ENCODE assay signal across 1 cellular context in the genomic region with DNA sequence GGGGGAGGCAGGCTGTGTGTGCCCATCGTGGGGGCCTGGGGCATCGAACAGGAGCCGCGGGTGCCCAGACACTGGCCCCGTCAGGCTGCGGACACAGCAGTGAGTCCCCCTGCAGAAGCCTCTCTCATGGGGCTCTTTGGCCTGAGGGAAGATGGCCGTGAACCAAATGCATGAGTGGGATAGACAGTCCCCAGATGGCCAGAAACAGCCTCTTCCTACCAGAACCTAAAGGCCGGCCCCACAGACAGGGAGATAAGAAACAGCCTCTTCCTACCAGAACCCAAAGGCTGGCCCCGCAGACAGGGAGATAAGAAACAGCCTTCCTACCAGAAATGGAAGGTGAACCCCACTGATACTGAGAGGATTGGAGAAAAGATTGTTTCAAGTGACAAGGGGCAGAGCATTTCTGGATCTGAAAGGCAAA.
A peak's percentile ranks its signal among the peaks of the same experiment; 100 is the strongest.
TF ChIP-seq lines count a peak whose summit lies in the region.

No MANE protein-coding gene starts in this region.

TF ChIP-seq in K562, 482 proteins besides CTCF, POLR2A, EP300 and RAD21 (continued from another document and continues in another):
- TF ChIP-seq, protein P1, sequence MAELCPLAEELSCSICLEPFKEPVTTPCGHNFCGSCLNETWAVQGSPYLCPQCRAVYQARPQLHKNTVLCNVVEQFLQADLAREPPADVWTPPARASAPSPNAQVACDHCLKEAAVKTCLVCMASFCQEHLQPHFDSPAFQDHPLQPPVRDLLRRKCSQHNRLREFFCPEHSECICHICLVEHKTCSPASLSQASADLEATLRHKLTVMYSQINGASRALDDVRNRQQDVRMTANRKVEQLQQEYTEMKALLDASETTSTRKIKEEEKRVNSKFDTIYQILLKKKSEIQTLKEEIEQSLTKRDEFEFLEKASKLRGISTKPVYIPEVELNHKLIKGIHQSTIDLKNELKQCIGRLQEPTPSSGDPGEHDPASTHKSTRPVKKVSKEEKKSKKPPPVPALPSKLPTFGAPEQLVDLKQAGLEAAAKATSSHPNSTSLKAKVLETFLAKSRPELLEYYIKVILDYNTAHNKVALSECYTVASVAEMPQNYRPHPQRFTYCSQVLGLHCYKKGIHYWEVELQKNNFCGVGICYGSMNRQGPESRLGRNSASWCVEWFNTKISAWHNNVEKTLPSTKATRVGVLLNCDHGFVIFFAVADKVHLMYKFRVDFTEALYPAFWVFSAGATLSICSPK (IDR thresholded peaks at IDR 0.05; ENCODE audit: borderline replicate concordance): no peak
- no peak for TF ChIP-seq HMGN3 (IDR thresholded peaks at IDR 0.05; ENCODE audit: borderline replicate concordance, extremely low read depth, insufficient read length, low read depth, low read length)
- no peak for TF ChIP-seq CREB5 (CRISPR knock-in tag; IDR thresholded peaks at IDR 0.05)
- TF ChIP-seq NR3C1 (CRISPR knock-in tag; IDR thresholded peaks at IDR 0.05): no peak
- TF ChIP-seq POLR2B (IDR thresholded peaks at IDR 0.05; ENCODE audit: low read depth, partially characterized antibody): no peak
- no peak for TF ChIP-seq TAF1 (IDR thresholded peaks at IDR 0.05; ENCODE audit: control insufficient read depth, extremely low read depth, insufficient read depth, low read length, severe bottlenecking)
- peak; percentile 34; the same call in 1 of the 2 replicates for TF ChIP-seq PML (IDR thresholded peaks at IDR 0.05; ENCODE audit: low read length)
- no peak for TF ChIP-seq KLF6 (CRISPR knock-in tag; IDR thresholded peaks at IDR 0.05; ENCODE audit: borderline replicate concordance)
- TF ChIP-seq PTBP1 (IDR thresholded peaks at IDR 0.05; ENCODE audit: low read depth, low read length): peak; percentile 98
- no peak for TF ChIP-seq STAG1 (CRISPR knock-in tag; IDR thresholded peaks at IDR 0.05; ENCODE audit: borderline replicate concordance)
- TF ChIP-seq LARP7 (IDR thresholded peaks at IDR 0.05): no peak
- TF ChIP-seq ZNF551 (CRISPR knock-in tag; IDR thresholded peaks at IDR 0.05): no peak
- 0 out of 2 replicates have a peak, but pooled peaks have one; percentile 55 for TF ChIP-seq MTA1 (IDR thresholded peaks at IDR 0.05; ENCODE audit: borderline replicate concordance)
- no peak for TF ChIP-seq THRAP3 (IDR thresholded peaks at IDR 0.05; ENCODE audit: borderline replicate concordance)
- TF ChIP-seq LCOR (CRISPR knock-in tag; IDR thresholded peaks at IDR 0.05): no peak
- peak; percentile 80 for TF ChIP-seq TCF3 (CRISPR knock-in tag; IDR thresholded peaks at IDR 0.05)
- TF ChIP-seq NR4A1 (CRISPR knock-in tag; IDR thresholded peaks at IDR 0.05): no peak
- no peak for TF ChIP-seq NR4A1 (tag; IDR thresholded peaks at IDR 0.05)
- TF ChIP-seq, protein P2, sequence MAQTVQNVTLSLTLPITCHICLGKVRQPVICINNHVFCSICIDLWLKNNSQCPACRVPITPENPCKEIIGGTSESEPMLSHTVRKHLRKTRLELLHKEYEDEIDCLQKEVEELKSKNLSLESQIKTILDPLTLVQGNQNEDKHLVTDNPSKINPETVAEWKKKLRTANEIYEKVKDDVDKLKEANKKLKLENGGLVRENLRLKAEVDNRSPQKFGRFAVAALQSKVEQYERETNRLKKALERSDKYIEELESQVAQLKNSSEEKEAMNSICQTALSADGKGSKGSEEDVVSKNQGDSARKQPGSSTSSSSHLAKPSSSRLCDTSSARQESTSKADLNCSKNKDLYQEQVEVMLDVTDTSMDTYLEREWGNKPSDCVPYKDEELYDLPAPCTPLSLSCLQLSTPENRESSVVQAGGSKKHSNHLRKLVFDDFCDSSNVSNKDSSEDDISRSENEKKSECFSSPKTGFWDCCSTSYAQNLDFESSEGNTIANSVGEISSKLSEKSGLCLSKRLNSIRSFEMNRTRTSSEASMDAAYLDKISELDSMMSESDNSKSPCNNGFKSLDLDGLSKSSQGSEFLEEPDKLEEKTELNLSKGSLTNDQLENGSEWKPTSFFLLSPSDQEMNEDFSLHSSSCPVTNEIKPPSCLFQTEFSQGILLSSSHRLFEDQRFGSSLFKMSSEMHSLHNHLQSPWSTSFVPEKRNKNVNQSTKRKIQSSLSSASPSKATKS (CRISPR knock-in tag; IDR thresholded peaks at IDR 0.05): no peak
- TF ChIP-seq ZNF124 (CRISPR knock-in tag; IDR thresholded peaks at IDR 0.05): no peak
- peak; percentile 19; the same call in 1 of the 2 replicates for TF ChIP-seq ETV1 (tag; conservative IDR thresholded peaks at IDR 0.05; ENCODE audit: low read depth)
- TF ChIP-seq HDAC2 (IDR thresholded peaks at IDR 0.05): peak; percentile 38; the same call in 1 of the 2 replicates
- TF ChIP-seq, protein P3, sequence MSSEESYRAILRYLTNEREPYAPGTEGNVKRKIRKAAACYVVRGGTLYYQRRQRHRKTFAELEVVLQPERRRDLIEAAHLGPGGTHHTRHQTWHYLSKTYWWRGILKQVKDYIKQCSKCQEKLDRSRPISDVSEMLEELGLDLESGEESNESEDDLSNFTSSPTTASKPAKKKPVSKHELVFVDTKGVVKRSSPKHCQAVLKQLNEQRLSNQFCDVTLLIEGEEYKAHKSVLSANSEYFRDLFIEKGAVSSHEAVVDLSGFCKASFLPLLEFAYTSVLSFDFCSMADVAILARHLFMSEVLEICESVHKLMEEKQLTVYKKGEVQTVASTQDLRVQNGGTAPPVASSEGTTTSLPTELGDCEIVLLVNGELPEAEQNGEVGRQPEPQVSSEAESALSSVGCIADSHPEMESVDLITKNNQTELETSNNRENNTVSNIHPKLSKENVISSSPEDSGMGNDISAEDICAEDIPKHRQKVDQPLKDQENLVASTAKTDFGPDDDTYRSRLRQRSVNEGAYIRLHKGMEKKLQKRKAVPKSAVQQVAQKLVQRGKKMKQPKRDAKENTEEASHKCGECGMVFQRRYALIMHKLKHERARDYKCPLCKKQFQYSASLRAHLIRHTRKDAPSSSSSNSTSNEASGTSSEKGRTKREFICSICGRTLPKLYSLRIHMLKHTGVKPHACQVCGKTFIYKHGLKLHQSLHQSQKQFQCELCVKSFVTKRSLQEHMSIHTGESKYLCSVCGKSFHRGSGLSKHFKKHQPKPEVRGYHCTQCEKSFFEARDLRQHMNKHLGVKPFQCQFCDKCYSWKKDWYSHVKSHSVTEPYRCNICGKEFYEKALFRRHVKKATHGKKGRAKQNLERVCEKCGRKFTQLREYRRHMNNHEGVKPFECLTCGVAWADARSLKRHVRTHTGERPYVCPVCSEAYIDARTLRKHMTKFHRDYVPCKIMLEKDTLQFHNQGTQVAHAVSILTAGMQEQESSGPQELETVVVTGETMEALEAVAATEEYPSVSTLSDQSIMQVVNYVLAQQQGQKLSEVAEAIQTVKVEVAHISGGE (CRISPR knock-in tag; IDR thresholded peaks at IDR 0.05): no peak
- no peak for TF ChIP-seq RHOXF2B (CRISPR knock-in tag; conservative IDR thresholded peaks at IDR 0.05)
- TF ChIP-seq, protein P4, sequence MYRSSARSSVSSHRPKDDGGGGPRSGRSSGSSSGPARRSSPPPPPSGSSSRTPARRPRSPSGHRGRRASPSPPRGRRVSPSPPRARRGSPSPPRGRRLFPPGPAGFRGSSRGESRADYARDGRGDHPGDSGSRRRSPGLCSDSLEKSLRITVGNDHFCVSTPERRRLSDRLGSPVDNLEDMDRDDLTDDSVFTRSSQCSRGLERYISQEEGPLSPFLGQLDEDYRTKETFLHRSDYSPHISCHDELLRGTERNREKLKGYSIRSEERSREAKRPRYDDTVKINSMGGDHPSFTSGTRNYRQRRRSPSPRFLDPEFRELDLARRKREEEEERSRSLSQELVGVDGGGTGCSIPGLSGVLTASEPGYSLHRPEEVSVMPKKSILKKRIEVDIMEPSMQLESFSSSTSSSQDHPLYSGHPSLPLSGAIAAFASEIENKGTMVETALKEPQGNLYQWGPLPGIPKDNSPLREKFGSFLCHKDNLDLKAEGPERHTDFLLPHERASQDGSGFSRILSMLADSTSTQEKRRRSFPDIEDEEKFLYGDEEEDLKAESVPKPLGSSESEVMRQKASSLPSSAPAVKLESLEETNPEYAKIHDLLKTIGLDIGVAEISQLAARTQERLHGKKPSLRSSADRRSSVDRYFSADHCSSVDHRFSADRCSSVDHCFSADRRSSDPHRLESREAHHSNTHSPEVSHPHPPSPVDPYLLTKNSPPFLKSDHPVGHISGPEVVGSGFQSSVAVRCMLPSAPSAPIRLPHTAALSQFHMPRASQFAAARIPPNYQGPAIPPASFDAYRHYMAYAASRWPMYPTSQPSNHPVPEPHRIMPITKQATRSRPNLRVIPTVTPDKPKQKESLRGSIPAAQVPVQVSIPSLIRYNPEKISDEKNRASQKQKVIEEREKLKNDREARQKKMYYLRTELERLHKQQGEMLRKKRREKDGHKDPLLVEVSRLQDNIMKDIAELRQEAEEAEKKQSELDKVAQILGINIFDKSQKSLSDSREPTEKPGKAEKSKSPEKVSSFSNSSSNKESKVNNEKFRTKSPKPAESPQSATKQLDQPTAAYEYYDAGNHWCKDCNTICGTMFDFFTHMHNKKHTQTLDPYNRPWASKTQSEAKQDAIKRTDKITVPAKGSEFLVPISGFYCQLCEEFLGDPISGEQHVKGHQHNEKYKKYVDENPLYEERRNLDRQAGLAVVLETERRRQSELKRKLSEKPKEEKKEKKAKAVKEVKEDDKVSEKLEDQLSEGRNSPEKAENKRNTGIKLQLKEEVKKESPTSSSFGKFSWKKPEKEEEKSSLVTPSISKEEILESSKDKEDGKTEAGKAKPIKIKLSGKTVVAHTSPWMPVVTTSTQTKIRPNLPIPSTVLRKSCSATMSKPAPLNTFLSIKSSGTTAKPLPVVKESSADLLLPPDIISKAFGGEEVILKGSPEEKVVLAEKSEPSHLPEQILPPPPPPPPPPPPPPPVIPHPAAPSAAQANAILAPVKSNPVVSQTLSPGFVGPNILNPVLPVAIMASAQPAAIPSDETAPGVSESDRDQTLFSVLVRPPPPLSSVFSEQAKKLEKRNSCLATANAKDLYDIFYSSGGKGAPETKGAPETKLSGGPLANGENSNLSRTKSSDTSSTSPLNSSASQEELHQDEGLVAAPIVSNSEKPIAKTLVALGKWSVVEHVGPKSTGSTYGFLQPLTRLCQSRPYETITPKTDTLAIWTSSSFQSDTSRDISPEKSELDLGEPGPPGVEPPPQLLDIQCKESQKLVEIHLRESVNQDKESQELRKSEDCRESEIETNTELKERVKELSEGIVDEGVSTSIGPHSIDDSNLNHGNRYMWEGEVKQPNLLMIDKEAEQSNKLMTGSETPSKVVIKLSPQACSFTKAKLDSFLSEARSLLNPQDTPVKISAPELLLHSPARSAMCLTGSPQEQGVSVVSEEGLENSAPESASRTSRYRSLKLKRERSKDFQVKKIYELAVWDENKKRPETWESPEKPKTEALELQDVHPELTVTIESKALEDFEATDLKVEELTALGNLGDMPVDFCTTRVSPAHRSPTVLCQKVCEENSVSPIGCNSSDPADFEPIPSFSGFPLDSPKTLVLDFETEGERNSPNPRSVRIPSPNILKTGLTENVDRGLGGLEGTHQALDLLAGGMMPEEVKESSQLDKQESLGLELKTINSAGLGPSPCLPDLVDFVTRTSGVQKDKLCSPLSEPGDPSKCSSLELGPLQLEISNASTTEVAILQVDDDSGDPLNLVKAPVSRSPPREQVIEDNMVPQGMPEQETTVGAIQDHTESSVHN (IDR thresholded peaks at IDR 0.05; ENCODE audit: borderline replicate concordance in 1 of 2, low read depth in 1 of 2): no peak
- TF ChIP-seq FUS (optimal IDR thresholded peaks at IDR 0.05; ENCODE audit: low read depth, low read length): no peak
- TF ChIP-seq ZNF41 (CRISPR knock-in tag; conservative IDR thresholded peaks at IDR 0.05): no peak
- no peak for TF ChIP-seq ZNF668 (CRISPR knock-in tag; IDR thresholded peaks at IDR 0.05)
- TF ChIP-seq MAZ (CRISPR knock-in tag; conservative IDR thresholded peaks at IDR 0.05 in 1 of 2, IDR thresholded peaks at IDR 0.05 in 1 of 2): peak in 1 of 2 experiments; percentile 17; a peak in 1 of 4 replicates
- TF ChIP-seq HDAC1 (IDR thresholded peaks at IDR 0.05): 0 out of 4 replicates have a peak, but pooled peaks of 1 of the 2 experiments have one; percentile 22
